Comparison of ENCODE assay signal across 8 cellular contexts in genomic region chr6:151240036-151240685, GRCh38. TPM values are rescaled to one million over a fixed set of nuclear protein-coding genes. Genes with fewer than 3 reads are reported as not detected.
DNase-seq lines count a peak whose midpoint lies in the region; ATAC-seq and TF ChIP-seq lines count a peak whose summit lies in the region.

No MANE protein-coding gene starts in this region.

- ATAC-seq in GM19452 (IDR thresholded peaks at IDR 0.05; ENCODE audit: unreplicated experiment) = no peak
- ATAC-seq in GM21515 (IDR thresholded peaks at IDR 0.05; ENCODE audit: unreplicated experiment) = no peak

- DNase-seq in activated T-cell treated with anti-CD3 and anti-CD28 coated beads for 48 hours (ENCODE audit: low read depth) (peak; percentile 50), activated T-cell treated with anti-CD3 and anti-CD28 coated beads for 4 hours (no peak), NCI-H82 treated with DMSO at 0.1 percent for 48 hours (lab: John Stamatoyannopoulos, UW; ENCODE audit: unreplicated experiment) (peak; percentile 63), astrocyte of the cerebellum (ENCODE audit: low read depth) (peak; percentile 62), hepatic stellate cell (ENCODE audit: low spot score) (peak; percentile 88), pulmonary artery endothelial cell (ENCODE audit: low read depth, low spot score) (peak; percentile 35)

- no peak for TF ChIP-seq CTCF in astrocyte of the cerebellum (IDR thresholded peaks at IDR 0.05; ENCODE audit: low read depth, low read length, missing control alignments)

- in situ Hi-C loops in astrocyte of the cerebellum (cut with HindIII; ENCODE audit: low sequenced_read_pairs) = loop anchor here (5.0 kb wide), 1 partner anchor 62 kb away; no protein-coding TSS in a partner anchor

- peak overlapping the region; percentile 87 for H3K4me3 ChIP-seq in astrocyte of the cerebellum (ENCODE audit: low read depth, low read length)

RNA-seq across cellular contexts. Expression of gene AKAP12, which starts 0.4 kb away (rescaled TPM):
- total RNA-seq in pulmonary artery endothelial cell = 285 and 309 TPM in 2 replicates
